10 cellular contexts compared by ENCODE assay signal in the genomic region with DNA sequence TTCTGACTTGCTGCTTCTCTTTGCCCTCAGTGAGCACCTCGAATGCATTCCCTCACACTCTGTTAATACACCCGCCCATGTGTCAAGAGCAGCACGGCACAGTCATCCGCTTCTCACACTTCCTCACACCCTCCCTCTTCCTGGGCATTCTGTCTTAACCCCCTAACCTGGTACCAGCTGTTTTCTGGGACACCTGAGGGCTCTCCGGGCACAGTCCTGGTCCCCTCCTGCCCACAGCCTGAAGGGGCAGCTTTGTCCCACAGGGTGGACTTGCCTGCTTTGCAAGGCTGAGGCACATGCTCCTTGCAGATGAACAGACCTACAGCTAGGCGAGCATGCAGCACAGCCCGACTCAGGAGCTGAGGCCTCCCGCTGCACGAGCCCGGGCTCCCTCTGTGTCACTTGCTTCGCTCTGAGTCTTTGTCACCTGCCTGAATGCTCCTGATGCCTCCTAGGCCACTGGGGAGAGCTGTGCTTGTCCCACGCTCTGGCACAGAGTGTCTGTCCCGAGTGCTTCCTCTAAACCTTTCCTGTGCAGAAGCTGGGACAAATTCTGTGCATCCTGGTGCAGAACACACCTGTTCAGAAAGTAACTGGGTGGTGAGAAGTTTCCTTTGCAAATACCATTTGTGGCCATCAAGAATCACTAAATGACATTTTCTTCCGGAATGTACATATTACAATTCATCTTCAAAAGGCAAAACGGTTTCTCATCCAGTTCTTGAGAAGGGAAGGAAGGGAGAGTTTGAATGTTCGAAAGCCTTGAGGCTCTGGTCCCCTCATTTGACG. TPM values are rescaled to one million over a fixed set of nuclear protein-coding genes. Genes with fewer than 3 reads are reported as not detected.
A peak's percentile ranks its signal among the peaks of the same experiment; 100 is the strongest.
DNase-seq lines count a peak whose midpoint lies in the region; ATAC-seq and TF ChIP-seq lines count a peak whose summit lies in the region.
"Had no signal": no experiment of that assay in that cellular context is flagged by ENCODE, and none has a peak within 500 bp of the region (broad histone marks: within the 10 kb centered on the region; RNA-seq: fewer than 3 reads in every experiment).

No MANE protein-coding gene starts in this region.

- H3K4me3 Mint-ChIP-seq in activated CD4-positive, alpha-beta memory T cell treated with anti-CD3 and anti-CD28 coated beads for 36 hours = no peak overlapping the region
- peak overlapping the region in 6 of 10 donors; percentile 6 to 65 (median 52) for H3K4me3 Mint-ChIP-seq in naive thymus-derived CD4-positive, alpha-beta T cell

- peaks cover 0 to 2% of the 10 kb centered on the region in 2 donors for H3K27me3 ChIP-seq in naive thymus-derived CD4-positive, alpha-beta T cell (ENCODE audit: control insufficient read depth in 2 of 2, insufficient read depth in 2 of 2, low read length in 2 of 2)
- H3K27me3 ChIP-seq in esophagus squamous epithelium = peaks cover 0 to 30% (median 0%) of the 10 kb centered on the region in 4 donors

- H3K4me1 Mint-ChIP-seq in activated CD4-positive, alpha-beta memory T cell treated with anti-CD3 and anti-CD28 coated beads for 36 hours (ENCODE audit: low read depth) = peaks cover 35% of the 10 kb centered on the region
- peaks cover 13 to 53% (median 20%) of the 10 kb centered on the region in 7 donors for H3K4me1 Mint-ChIP-seq in naive thymus-derived CD4-positive, alpha-beta T cell

- no peak overlapping the region for H3K27ac ChIP-seq in naive thymus-derived CD4-positive, alpha-beta T cell (ENCODE audit: low read depth, low read length)
- H3K27ac ChIP-seq in esophagus squamous epithelium = no peak overlapping the region
- H3K27ac ChIP-seq: tibial nerve had no signal

- ATAC-seq in HG02571 (IDR thresholded peaks at IDR 0.05; ENCODE audit: unreplicated experiment) (peak; percentile 18), GM18505 (IDR thresholded peaks at IDR 0.05; ENCODE audit: unreplicated experiment) (no peak)
- ATAC-seq in naive thymus-derived CD4-positive, alpha-beta T cell = peak; percentile 52

- no peaks in the 10 kb centered on the region for H3K36me3 ChIP-seq in naive thymus-derived CD4-positive, alpha-beta T cell (ENCODE audit: control insufficient read depth in 2 of 3, insufficient read depth in 3 of 3, low read length in 3 of 3)
- H3K36me3 ChIP-seq in esophagus squamous epithelium = no peaks in the 10 kb centered on the region
- H3K36me3 ChIP-seq: tibial nerve had no signal

- peaks cover 3% of the 10 kb centered on the region for H3K9me3 Mint-ChIP-seq in activated CD4-positive, alpha-beta memory T cell treated with anti-CD3 and anti-CD28 coated beads for 36 hours
- H3K9me3 Mint-ChIP-seq in naive thymus-derived CD4-positive, alpha-beta T cell = peaks cover 0 to 23% (median 10%) of the 10 kb centered on the region in 11 donors

- POLR2A ChIA-PET in activated CD4-positive, alpha-beta memory T cell treated with anti-CD3 and anti-CD28 coated beads for 36 hours (lab: Charles Lee) = interaction anchor here (0.7 to 1.7 kb wide), 3 partner anchors 10 to 48 kb away, joined by 3 to 6 read pairs (median 4); partner anchors contain the start of gene AHRR
- POLR2A ChIA-PET in naive thymus-derived CD4-positive, alpha-beta T cell (lab: Charles Lee) = interaction anchor here (0.8 to 0.9 kb wide), 2 partner anchors 8 to 11 kb away, joined by 3 read pairs; no protein-coding TSS in a partner anchor

- H3K4me1 ChIP-seq in naive thymus-derived CD4-positive, alpha-beta T cell (ENCODE audit: control insufficient read depth in 2 of 2, insufficient read depth in 2 of 2, low read length in 2 of 2) = peaks cover 0 to 14% of the 10 kb centered on the region in 2 donors
- peaks cover 7 to 49% (median 10%) of the 10 kb centered on the region in 3 donors for H3K4me1 ChIP-seq in esophagus squamous epithelium

- intact Hi-C loops in activated CD4-positive, alpha-beta memory T cell treated with anti-CD3 and anti-CD28 coated beads for 36 hours (cut with micrococcal nuclease) = no loop called here
- intact Hi-C loops in naive thymus-derived CD4-positive, alpha-beta T cell (cut with micrococcal nuclease) = no loop called here
- intact Hi-C loops in esophagus squamous epithelium (cut with DNase I) = no loop called here

- TF ChIP-seq CTCF in GM12865 (IDR thresholded peaks at IDR 0.05; ENCODE audit: insufficient read depth, low read depth, low read length, missing control alignments) = no peak
- TF ChIP-seq CTCF in esophagus squamous epithelium (IDR thresholded peaks at IDR 0.05) = no peak

- TF ChIP-seq POLR2A in esophagus squamous epithelium (IDR thresholded peaks at IDR 0.05) = no peak
- no peak for TF ChIP-seq POLR2A in GM18505 (IDR thresholded peaks at IDR 0.05; ENCODE audit: borderline replicate concordance, extremely low read depth, insufficient read depth, insufficient read length)

- peaks cover 14% of the 10 kb centered on the region for H3K36me3 Mint-ChIP-seq in activated CD4-positive, alpha-beta memory T cell treated with anti-CD3 and anti-CD28 coated beads for 36 hours
- peaks cover 0 to 16% (median 0%) of the 10 kb centered on the region in 5 donors for H3K36me3 Mint-ChIP-seq in naive thymus-derived CD4-positive, alpha-beta T cell

- peaks cover 16% of the 10 kb centered on the region for H3K27me3 Mint-ChIP-seq in activated CD4-positive, alpha-beta memory T cell treated with anti-CD3 and anti-CD28 coated beads for 36 hours
- peaks cover 0 to 30% (median 12%) of the 10 kb centered on the region in 5 donors for H3K27me3 Mint-ChIP-seq in naive thymus-derived CD4-positive, alpha-beta T cell

- CTCF ChIA-PET in activated CD4-positive, alpha-beta memory T cell treated with anti-CD3 and anti-CD28 coated beads for 36 hours (lab: Charles Lee) = interaction anchor here (1.4 kb wide), 1 partner anchor 52 kb away, joined by 4 read pairs; no protein-coding TSS in a partner anchor
- CTCF ChIA-PET in naive thymus-derived CD4-positive, alpha-beta T cell (lab: Charles Lee) = no interaction called here

- H3K27ac Mint-ChIP-seq in activated CD4-positive, alpha-beta memory T cell treated with anti-CD3 and anti-CD28 coated beads for 36 hours = no peak overlapping the region
- H3K27ac Mint-ChIP-seq in naive thymus-derived CD4-positive, alpha-beta T cell = peak overlapping the region in 2 of 9 donors; percentile 3 to 58

- H3K4me3 ChIP-seq in GM12865 (ENCODE audit: low read depth, low read length) (peak overlapping the region; percentile 38), esophagus squamous epithelium (no peak overlapping the region)
- H3K4me3 ChIP-seq in naive thymus-derived CD4-positive, alpha-beta T cell (ENCODE audit: low read length) = no peak overlapping the region
- H3K4me3 ChIP-seq: tibial nerve had no signal

- DNase-seq in GM12865 (ENCODE audit: low read depth) (peak; percentile 67), NAMALWA (ENCODE audit: low spot score) (no peak), esophagus squamous epithelium (lab: John Stamatoyannopoulos, UW) (no peak), HuH-7.5 (ENCODE audit: low spot score) (no peak)
- DNase-seq in activated CD4-positive, alpha-beta memory T cell treated with anti-CD3 and anti-CD28 coated beads for 36 hours = peak; percentile 31
- DNase-seq in naive thymus-derived CD4-positive, alpha-beta T cell = peak in 1 of 9 donors; percentile 18
- DNase-seq: NCI-H524 treated with DMSO at 0.1 percent for 48 hours had no signal

- no peaks in the 10 kb centered on the region for H3K9me3 ChIP-seq in naive thymus-derived CD4-positive, alpha-beta T cell (ENCODE audit: control insufficient read depth in 2 of 3, low read length in 3 of 3)
- H3K9me3 ChIP-seq in esophagus squamous epithelium = peaks cover 0 to 17% (median 4%) of the 10 kb centered on the region in 3 donors

- WGBS in esophagus squamous epithelium, 2 donors = 59 to 66% methylated on average over 11 to 15 of the region's 17 CpGs

RNA-seq across cellular contexts. Expression of gene AHRR, which starts 47.8 kb away (rescaled TPM):
- 10 to 100 TPM; 16.7 to 16.8 TPM for total RNA-seq in activated CD4-positive, alpha-beta memory T cell treated with anti-CD3 and anti-CD28 coated beads for 36 hours
- total RNA-seq in naive thymus-derived CD4-positive, alpha-beta T cell = 10 to 100 TPM in 1 of 5 experiments, 1 to 10 TPM in 2, under 1 TPM in 2; 0.56 to 23.5 (median 1.4) TPM
- polyA plus RNA-seq in naive thymus-derived CD4-positive, alpha-beta T cell = 1 to 10 TPM in 1 of 2 donors, not detected in 1; 1.0 TPM
- total RNA-seq in esophagus squamous epithelium = 1 to 10 TPM in 3 of 4 donors, under 1 TPM in 1; 0.66 to 1.5 (median 1.1) TPM

Comparison
In these comparisons a context has a peak if more than half of its experiments do, and no peak if none do; other contexts are left out.
1. DNase-seq: peak in GM12865 (single experiment) and activated CD4-positive, alpha-beta memory T cell treated with anti-CD3 and anti-CD28 coated beads for 36 hours (single experiment); none in NAMALWA (single experiment), esophagus squamous epithelium (single experiment) and HuH-7.5 (single experiment).